Comparison of ENCODE assay signal across 15 cellular contexts in the genomic region with DNA sequence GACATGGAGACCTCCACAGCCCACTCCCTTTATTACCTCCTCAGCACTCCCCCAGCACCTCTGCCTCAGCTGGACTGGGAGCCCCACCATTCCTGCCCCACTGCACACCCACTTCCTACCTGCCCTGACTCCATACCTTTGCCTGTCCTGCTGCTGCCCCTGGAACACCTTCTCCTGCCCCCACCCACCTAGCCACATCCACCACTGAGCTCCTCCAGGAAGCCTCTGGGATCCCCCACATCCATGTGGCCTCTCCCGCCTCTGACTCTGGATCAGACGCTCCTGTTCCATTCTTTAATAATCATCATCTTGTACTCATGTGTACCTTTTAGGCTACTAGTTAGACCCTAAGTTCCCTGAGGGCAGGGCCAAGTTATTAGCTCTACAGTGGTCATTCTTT. TPM values are rescaled to one million over a fixed set of nuclear protein-coding genes. Genes with fewer than 3 reads are reported as not detected.
DNase-seq lines count a peak whose midpoint lies in the region; ATAC-seq, FAIRE-seq and TF ChIP-seq lines count a peak whose summit lies in the region.
"Had no signal": no experiment of that assay in that cellular context is flagged by ENCODE, and none has a peak within 500 bp of the region (broad histone marks: within the 10 kb centered on the region; RNA-seq: fewer than 3 reads in every experiment).

No MANE protein-coding gene starts in this region.

- peaks cover 67% of the 10 kb centered on the region for H3K79me2 ChIP-seq in keratinocyte (ENCODE audit: control insufficient read depth, insufficient read depth, low read length)

- no peaks in the 10 kb centered on the region for H3K9me3 ChIP-seq in keratinocyte (ENCODE audit: control insufficient read depth, low read depth, low read length)
- H3K9me3 ChIP-seq: left lung had no signal

- H3K27ac Mint-ChIP-seq in activated T-helper 2 cell treated with anti-CD3 and anti-CD28 coated beads, Interferon-gamma antibody, Interleukin-2, Interleukin-4, amounts not matched to agents 10 μg/mL and 5 μg/mL and 100 μg/mL, durations not matched to agents 14 hours and 24 hours and 36 hours = peak overlapping the region; percentile 9
- peak overlapping the region; percentile 84 for H3K27ac Mint-ChIP-seq in stimulated activated naive B cell treated with anti-CD40 and anti-IgM and Interleukin-4, amounts not matched to agents 10 μg/mL and 1 μg/mL and 100 μg/mL, for 72 hours

- H3K27me3 ChIP-seq in keratinocyte (ENCODE audit: control insufficient read depth, extremely low read depth, insufficient read depth, low read length) = no peaks in the 10 kb centered on the region
- H3K27me3 ChIP-seq: left lung had no signal

- H3K27ac ChIP-seq in keratinocyte (ENCODE audit: control insufficient read depth, insufficient read depth, low read length) = peak overlapping the region; percentile 99
- H3K27ac ChIP-seq: VCaP had no signal

- no peak for TF ChIP-seq CTCF in keratinocyte (optimal IDR thresholded peaks at IDR 0.05 in 1 of 3, IDR thresholded peaks at IDR 0.05 in 1 of 3, conservative IDR thresholded peaks at IDR 0.05 in 1 of 3; ENCODE audit: extremely low read depth in 1 of 3, insufficient read depth in 2 of 3, low read length in 3 of 3)

- no peak overlapping the region for H3K4me3 Mint-ChIP-seq in activated T-helper 2 cell treated with anti-CD3 and anti-CD28 coated beads, Interferon-gamma antibody, Interleukin-2, Interleukin-4, amounts not matched to agents 10 μg/mL and 5 μg/mL and 100 μg/mL, durations not matched to agents 14 hours and 24 hours and 36 hours (ENCODE audit: low read depth)
- no peak overlapping the region for H3K4me3 Mint-ChIP-seq in stimulated activated naive B cell treated with anti-CD40 and anti-IgM and Interleukin-4, amounts not matched to agents 10 μg/mL and 1 μg/mL and 100 μg/mL, for 72 hours

- peaks cover 72% of the 10 kb centered on the region for H3K4me1 ChIP-seq in keratinocyte (ENCODE audit: control insufficient read depth, extremely low read depth, insufficient read depth, low read length)

- H3K9ac ChIP-seq in keratinocyte (ENCODE audit: control insufficient read depth, extremely low read depth, insufficient read depth, low read length) = peak overlapping the region; percentile 100

- H3K4me3 ChIP-seq in keratinocyte (ENCODE audit: control insufficient read depth in 2 of 3, extremely low read depth in 1 of 3, insufficient read depth in 2 of 3, low read depth in 1 of 3, low read length in 3 of 3) = no peak overlapping the region
- H3K4me3 ChIP-seq: left lung had no signal

- peaks cover 50% of the 10 kb centered on the region for H3K36me3 Mint-ChIP-seq in activated T-helper 2 cell treated with anti-CD3 and anti-CD28 coated beads, Interferon-gamma antibody, Interleukin-2, Interleukin-4, amounts not matched to agents 10 μg/mL and 5 μg/mL and 100 μg/mL, durations not matched to agents 14 hours and 24 hours and 36 hours (ENCODE audit: low read depth)
- peaks cover 35 to 53% of the 10 kb centered on the region in 2 donors for H3K36me3 Mint-ChIP-seq in stimulated activated naive B cell treated with anti-CD40 and anti-IgM and Interleukin-4, amounts not matched to agents 10 μg/mL and 1 μg/mL and 100 μg/mL, for 72 hours

- peaks cover 5% of the 10 kb centered on the region for H4K20me1 ChIP-seq in keratinocyte (ENCODE audit: control insufficient read depth, extremely low read depth, insufficient read depth, low read length)

- peaks cover 3 to 10% of the 10 kb centered on the region in 2 experiments for H3K36me3 ChIP-seq in keratinocyte (ENCODE audit: control insufficient read depth in 2 of 2, extremely low read depth in 1 of 2, insufficient read depth in 2 of 2, low read length in 2 of 2)
- H3K36me3 ChIP-seq: left lung had no signal

- FAIRE-seq in keratinocyte (lab: Jason Lieb, UNC) = no peak

- H3K27me3 Mint-ChIP-seq in activated T-helper 2 cell treated with anti-CD3 and anti-CD28 coated beads, Interferon-gamma antibody, Interleukin-2, Interleukin-4, amounts not matched to agents 10 μg/mL and 5 μg/mL and 100 μg/mL, durations not matched to agents 14 hours and 24 hours and 36 hours (ENCODE audit: low read depth) = no peaks in the 10 kb centered on the region
- no peaks in the 10 kb centered on the region for H3K27me3 Mint-ChIP-seq in stimulated activated naive B cell treated with anti-CD40 and anti-IgM and Interleukin-4, amounts not matched to agents 10 μg/mL and 1 μg/mL and 100 μg/mL, for 72 hours

- H3K4me1 Mint-ChIP-seq in activated T-helper 2 cell treated with anti-CD3 and anti-CD28 coated beads, Interferon-gamma antibody, Interleukin-2, Interleukin-4, amounts not matched to agents 10 μg/mL and 5 μg/mL and 100 μg/mL, durations not matched to agents 14 hours and 24 hours and 36 hours (ENCODE audit: low read depth) = peaks cover 37% of the 10 kb centered on the region
- H3K4me1 Mint-ChIP-seq in stimulated activated naive B cell treated with anti-CD40 and anti-IgM and Interleukin-4, amounts not matched to agents 10 μg/mL and 1 μg/mL and 100 μg/mL, for 72 hours = peaks cover 54 to 64% of the 10 kb centered on the region in 2 donors

- no peak for ATAC-seq in stimulated activated naive B cell treated with anti-CD40 and anti-IgM and Interleukin-4, amounts not matched to agents 10 μg/mL and 1 μg/mL and 100 μg/mL, for 72 hours (replicated peaks)
- ATAC-seq in HG03457 (IDR thresholded peaks at IDR 0.05; ENCODE audit: unreplicated experiment) (no peak), HG03135 (IDR thresholded peaks at IDR 0.05; ENCODE audit: unreplicated experiment) (no peak)
- ATAC-seq: left lung had no signal

- H3K9me1 ChIP-seq in keratinocyte (ENCODE audit: control insufficient read depth, extremely low read depth, insufficient read depth, low read length) = peaks cover 5% of the 10 kb centered on the region

- dilution Hi-C loops in keratinocyte (cut with MboI; ENCODE audit: extremely low pct_ligation_motif_present, low sequenced_read_pairs) = no loop called here

- no peaks in the 10 kb centered on the region for H3K9me3 Mint-ChIP-seq in activated T-helper 2 cell treated with anti-CD3 and anti-CD28 coated beads, Interferon-gamma antibody, Interleukin-2, Interleukin-4, amounts not matched to agents 10 μg/mL and 5 μg/mL and 100 μg/mL, durations not matched to agents 14 hours and 24 hours and 36 hours
- H3K9me3 Mint-ChIP-seq in stimulated activated naive B cell treated with anti-CD40 and anti-IgM and Interleukin-4, amounts not matched to agents 10 μg/mL and 1 μg/mL and 100 μg/mL, for 72 hours = no peaks in the 10 kb centered on the region

- H3K4me2 ChIP-seq in keratinocyte (ENCODE audit: control insufficient read depth, extremely low read depth, insufficient read depth, low read depth, low read length) = no peak overlapping the region

- intact Hi-C loops in activated T-helper 2 cell treated with anti-CD3 and anti-CD28 coated beads, Interferon-gamma antibody, Interleukin-2, Interleukin-4, amounts not matched to agents 10 μg/mL and 5 μg/mL and 100 μg/mL, durations not matched to agents 14 hours and 24 hours and 36 hours (cut with micrococcal nuclease) = no loop called here

- peak; percentile 38 for DNase-seq in activated CD8-positive, alpha-beta memory T cell treated with anti-CD3 and anti-CD28 coated beads for 24 hours
- no peak for DNase-seq in activated CD8-positive, alpha-beta memory T cell treated with anti-CD3 and anti-CD28 coated beads, Interleukin-2, amount 50 U/mL, for 48 hours
- peak; percentile 5 for DNase-seq in activated T-helper 2 cell treated with anti-CD3 and anti-CD28 coated beads, Interferon-gamma antibody, Interleukin-2, Interleukin-4, amounts not matched to agents 10 μg/mL and 5 μg/mL and 100 μg/mL, durations not matched to agents 14 hours and 24 hours and 36 hours (ENCODE audit: low spot score)
- DNase-seq in keratinocyte (ENCODE audit: low read depth, low spot score) = no peak
- DNase-seq in stimulated activated naive B cell treated with anti-CD40 and anti-IgM and Interleukin-4, amounts not matched to agents 10 μg/mL and 1 μg/mL and 100 μg/mL, for 72 hours = no peak
- no peak for DNase-seq in activated CD4-positive, CD25-positive, alpha-beta regulatory T cell treated with anti-CD3 and anti-CD28 coated beads, Interleukin-2, amount 50 U/mL, for 72 hours
- DNase-seq: dermis blood vessel endothelial cell, DMS53, GOT3, left lung, NCI-H1105 treated with DMSO at 0.1 percent for 48 hours, SIG-M5 had no signal

- H2AFZ ChIP-seq in keratinocyte (ENCODE audit: control insufficient read depth, low read length) = no peak overlapping the region

RNA-seq across cellular contexts. Expression of a gene that starts 2.2 kb away (rescaled TPM):
- 3.2 and 4.1 TPM in 2 replicates for total RNA-seq in activated T-helper 2 cell treated with anti-CD3 and anti-CD28 coated beads, Interferon-gamma antibody, Interleukin-2, Interleukin-4, amounts not matched to agents 10 μg/mL and 5 μg/mL and 100 μg/mL, durations not matched to agents 14 hours and 24 hours and 36 hours
- 27.8 to 78.9 TPM (median 36.0 TPM) in 3 replicates for polyA plus RNA-seq in keratinocyte
- 169 TPM for polyA plus RNA-seq in keratinocyte (2011; ENCODE audit: low read depth)
- polyA plus RNA-seq in keratinocyte (2011; cell fraction: cytosol; rRNA removed) = 35.5 and 51.1 TPM in 2 replicates
- polyA plus RNA-seq in keratinocyte (2011; cell fraction: nucleus; rRNA removed) = 75.7 and 82.7 TPM in 2 replicates
- polyA plus RNA-seq in keratinocyte (2012; ENCODE audit: low replicate concordance) = 22.3 and 259 TPM in 2 replicates
- 7.2 to 26.4 TPM (median 15.1 TPM) in 3 replicates for polyA minus RNA-seq in keratinocyte
- 35.1 TPM for polyA minus RNA-seq in keratinocyte (2011; cell fraction: cytosol; rRNA and poly(A)+ RNA removed)
- 30.1 and 36.9 TPM in 2 replicates for polyA minus RNA-seq in keratinocyte (2011; cell fraction: nucleus; rRNA and poly(A)+ RNA removed)

Comparison
In these comparisons a context has a peak if more than half of its experiments do, and no peak if none do; other contexts are left out.
1. DNase-seq: peak in activated CD8-positive, alpha-beta memory T cell treated with anti-CD3 and anti-CD28 coated beads for 24 hours (single experiment) and activated T-helper 2 cell treated with anti-CD3 and anti-CD28 coated beads, Interferon-gamma antibody, Interleukin-2, Interleukin-4, amounts not matched to agents 10 μg/mL and 5 μg/mL and 100 μg/mL, durations not matched to agents 14 hours and 24 hours and 36 hours (single experiment); none in activated CD8-positive, alpha-beta memory T cell treated with anti-CD3 and anti-CD28 coated beads, Interleukin-2, amount 50 U/mL, for 48 hours (single experiment), keratinocyte (single experiment), stimulated activated naive B cell treated with anti-CD40 and anti-IgM and Interleukin-4, amounts not matched to agents 10 μg/mL and 1 μg/mL and 100 μg/mL, for 72 hours (single experiment) and activated CD4-positive, CD25-positive, alpha-beta regulatory T cell treated with anti-CD3 and anti-CD28 coated beads, Interleukin-2, amount 50 U/mL, for 72 hours (single experiment).